2 cellular contexts compared by ENCODE assay signal in genomic region chr6:24718449-24719124, GRCh38.
TF ChIP-seq lines count a peak whose summit lies in the region.

No MANE protein-coding gene starts in this region.

TF ChIP-seq in SK-N-SH, 30 proteins besides CTCF, POLR2A, EP300 and RAD21 (continued from another document):
- TF ChIP-seq ZBTB33 (IDR thresholded peaks at IDR 0.05; ENCODE audit: borderline replicate concordance, low read depth) (no peak), TAF1 (IDR thresholded peaks at IDR 0.05; ENCODE audit: borderline replicate concordance, low read depth, low read length) (no peak; the same call in 1 of the 2 replicates), YY1 (IDR thresholded peaks at IDR 0.05; ENCODE audit: low read depth) (no peak), IRF3 (IDR thresholded peaks at IDR 0.05; ENCODE audit: low read depth, low read length) (no peak), GABPA (IDR thresholded peaks at IDR 0.05; ENCODE audit: low read depth) (no peak)

TF ChIP-seq in SK-N-SH treated with all-trans-retinoic acid at 6 μM for 48 hours, 23 proteins besides CTCF, POLR2A, EP300 and RAD21 (continued from another document):
- TF ChIP-seq TSHZ2 (CRISPR knock-in tag; IDR thresholded peaks at IDR 0.05) (no peak), TCF4 (CRISPR knock-in tag; IDR thresholded peaks at IDR 0.05; ENCODE audit: borderline replicate concordance) (no peak)
